ENCODE assay signal across 21 cellular contexts in genomic region chr2:134777593-134777992, GRCh38. TPM values are rescaled to one million over a fixed set of nuclear protein-coding genes. Genes with fewer than 3 reads are reported as not detected.
DNase-seq lines count a peak whose midpoint lies in the region; ATAC-seq and TF ChIP-seq lines count a peak whose summit lies in the region.
"Had no signal": no experiment of that assay in that cellular context is flagged by ENCODE, and none has a peak within 500 bp of the region (broad histone marks: within the 10 kb centered on the region; RNA-seq: fewer than 3 reads in every experiment).

No MANE protein-coding gene starts in this region.

- DNase-seq in Karpas-422 (no peak), NCI-H510A (lab: John Stamatoyannopoulos, UW) (peak; percentile 29), lower lobe of right lung (no peak), upper lobe of right lung (no peak), amygdala (lab: John Stamatoyannopoulos, UW) (no peak), foreskin melanocyte (no peak)
- DNase-seq: 8988T; BE2C; CD4-positive, alpha-beta T cell; CD8-positive, alpha-beta memory T cell; DMS 273 treated with DMSO at 0.1 percent for 48 hours; DMS79; EL; GDM1; GM23248; H7; HCEC 1CT had no signal

- H3K4me1 ChIP-seq in Karpas-422 (ENCODE audit: low read length) (peaks cover 30% of the 10 kb centered on the region), lower lobe of right lung (no peaks in the 10 kb centered on the region), upper lobe of right lung (no peaks in the 10 kb centered on the region)
- H3K4me1 ChIP-seq: A549, BE2C had no signal

- H3K79me2 ChIP-seq in Karpas-422 (ENCODE audit: low read length) = no peaks in the 10 kb centered on the region

- H3K36me3 ChIP-seq in Karpas-422 (ENCODE audit: insufficient read depth, low read length) (no peaks in the 10 kb centered on the region), lower lobe of right lung (no peaks in the 10 kb centered on the region), upper lobe of right lung (no peaks in the 10 kb centered on the region)
- H3K36me3 ChIP-seq: BE2C; BLaER1 treated with 17β-estradiol and CSF1 and Interleukin-3, amounts not matched to agents 10 nM and 100 nM had no signal

- H2AFZ ChIP-seq in Karpas-422 (ENCODE audit: low read length) = no peak overlapping the region
- H2AFZ ChIP-seq: GM23248 had no signal

- H3K27me3 ChIP-seq in Karpas-422 (ENCODE audit: low read length) = no peaks in the 10 kb centered on the region
- H3K27me3 ChIP-seq in lower lobe of right lung (ENCODE audit: low read depth) = no peaks in the 10 kb centered on the region
- H3K27me3 ChIP-seq in upper lobe of right lung = no peaks in the 10 kb centered on the region
- H3K27me3 ChIP-seq: BE2C; BLaER1 treated with 17β-estradiol and CSF1 and Interleukin-3, amounts not matched to agents 10 nM and 100 nM had no signal

- no peak overlapping the region for H3K4me3 ChIP-seq in Karpas-422 (ENCODE audit: low read length)
- H3K4me3 ChIP-seq in lower lobe of right lung = no peak overlapping the region
- no peak overlapping the region for H3K4me3 ChIP-seq in upper lobe of right lung
- H3K4me3 ChIP-seq: A549; BLaER1 treated with 17β-estradiol and CSF1 and Interleukin-3, amounts not matched to agents 10 nM and 100 nM; GM12878; GM23248 had no signal

- H3K9me3 ChIP-seq in Karpas-422 (ENCODE audit: low read length) (no peaks in the 10 kb centered on the region), lower lobe of right lung (no peaks in the 10 kb centered on the region), upper lobe of right lung (no peaks in the 10 kb centered on the region)
- H3K9me3 ChIP-seq: A549; BE2C; BLaER1 treated with 17β-estradiol and CSF1 and Interleukin-3, amounts not matched to agents 10 nM and 100 nM had no signal

- no peak overlapping the region for H3K27ac ChIP-seq in Karpas-422 (ENCODE audit: low read length)
- H3K27ac ChIP-seq in lower lobe of right lung = no peak overlapping the region
- no peak overlapping the region for H3K27ac ChIP-seq in upper lobe of right lung
- H3K27ac ChIP-seq: A549; BLaER1 treated with 17β-estradiol and CSF1 and Interleukin-3, amounts not matched to agents 10 nM and 100 nM; GM23248 had no signal

- H3K9ac ChIP-seq in Karpas-422 (ENCODE audit: low read length) = no peak overlapping the region
- H3K9ac ChIP-seq: BLaER1 treated with 17β-estradiol and CSF1 and Interleukin-3, amounts not matched to agents 10 nM and 100 nM; GM23248 had no signal

- no peaks in the 10 kb centered on the region for H4K20me1 ChIP-seq in Karpas-422 (ENCODE audit: insufficient read depth, low read depth, low read length)
- H4K20me1 ChIP-seq: BLaER1 treated with 17β-estradiol and CSF1 and Interleukin-3, amounts not matched to agents 10 nM and 100 nM had no signal

- no peaks in the 10 kb centered on the region for H3K9me2 ChIP-seq in Karpas-422 (replicated peaks; ENCODE audit: insufficient read depth, low read length)

- ATAC-seq in lower lobe of right lung (peak; percentile 72 to 79), upper lobe of right lung (peak; percentile 58), GM21423 (IDR thresholded peaks at IDR 0.05; ENCODE audit: unreplicated experiment) (no peak)

- intact Hi-C loops in lower lobe of right lung (cut with DNase I) (no loop called here), upper lobe of right lung (cut with DNase I) (no loop called here)

- H3K4me2 ChIP-seq in Karpas-422 (ENCODE audit: low read depth, low read length, poor library complexity, severe bottlenecking) = peak overlapping the region; percentile 6
- H3K4me2 ChIP-seq: A549 had no signal

- TF ChIP-seq CTCF in lower lobe of right lung (IDR thresholded peaks at IDR 0.05) (no peak), upper lobe of right lung (IDR thresholded peaks at IDR 0.05) (no peak)

RNA-seq across cellular contexts. Expression of gene TMEM163, which starts 58.8 kb away (rescaled TPM):
- total RNA-seq in Karpas-422 (2014; rRNA removed; shearing (Covaris generic); ENCODE audit: low replicate concordance) = 4.7 and 7.3 TPM in 2 replicates
- total RNA-seq in lower lobe of right lung (31.9 TPM), upper lobe of right lung (34.6 TPM)
- total RNA-seq: CD8-positive, alpha-beta memory T cell; GM23248 had no signal
